1 cellular context compared by ENCODE assay signal in the genomic region with DNA sequence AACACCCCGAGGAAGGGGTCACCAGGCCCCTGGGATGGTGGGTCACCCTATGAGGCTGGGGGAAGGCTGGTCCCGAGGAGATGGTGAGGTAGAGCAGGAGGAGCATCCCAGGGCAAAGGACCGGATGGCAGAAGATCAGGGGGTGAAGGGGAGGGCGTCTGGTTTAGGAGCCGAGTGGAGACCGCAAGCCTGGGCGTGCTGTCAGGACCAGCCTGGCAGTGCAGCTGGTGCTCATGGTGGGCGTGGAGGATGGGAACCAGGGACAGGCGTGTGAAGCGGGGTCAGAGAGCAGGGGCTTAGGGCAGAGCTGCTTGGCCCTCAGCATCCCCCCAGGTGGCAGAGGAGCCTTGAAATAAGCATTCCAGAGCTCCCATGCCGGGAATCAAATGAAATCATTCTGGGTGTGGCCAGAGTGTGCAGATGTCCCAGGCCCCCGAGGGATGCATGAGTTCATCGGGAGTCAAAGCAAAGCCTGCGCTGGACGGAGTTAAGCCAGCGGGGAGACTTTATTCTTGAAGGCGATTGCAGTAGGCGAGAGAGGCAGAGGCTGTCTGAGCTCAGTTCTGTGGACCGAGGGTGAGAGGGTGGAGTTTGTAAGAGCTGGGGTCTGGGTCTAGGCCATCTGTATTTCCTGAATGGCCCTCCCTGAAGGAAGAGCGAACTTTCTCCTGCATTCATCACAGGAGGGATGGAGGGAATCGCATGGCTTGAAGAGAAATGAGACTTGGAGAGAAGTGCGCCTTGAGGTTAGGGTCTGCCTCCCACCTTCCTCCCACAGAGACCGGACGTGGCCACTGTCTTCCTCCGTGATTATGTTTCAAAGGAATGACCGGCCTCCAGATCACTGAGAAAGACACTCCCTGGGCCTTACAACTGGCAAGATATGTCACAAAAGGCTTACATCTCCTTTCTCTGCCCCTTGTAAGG.
TF ChIP-seq lines count a peak whose summit lies in the region.

No MANE protein-coding gene starts in this region.

TF ChIP-seq in GM23338, 12 proteins besides CTCF, POLR2A, EP300 and RAD21:
- TF ChIP-seq NANOG (IDR thresholded peaks at IDR 0.05; ENCODE audit: borderline replicate concordance) (no peak), EZH2 (IDR thresholded peaks at IDR 0.05; ENCODE audit: low read depth, unreplicated experiment) (no peak), ZNF331 (CRISPR knock-in tag; IDR thresholded peaks at IDR 0.05; ENCODE audit: low read depth) (no peak), POLR2AphosphoS5 (IDR thresholded peaks at IDR 0.05; ENCODE audit: low read depth) (no peak), STAT1 (IDR thresholded peaks at IDR 0.05; ENCODE audit: unreplicated experiment) (no peak), JUNB (IDR thresholded peaks at IDR 0.05; ENCODE audit: unreplicated experiment) (no peak)
